ENCODE assay signal across 8 cellular contexts in genomic region chr16:11329080-11329491, GRCh38. TPM values are rescaled to one million over a fixed set of nuclear protein-coding genes. Genes with fewer than 3 reads are reported as not detected.
DNase-seq lines count a peak whose midpoint lies in the region; ATAC-seq and TF ChIP-seq lines count a peak whose summit lies in the region.

No MANE protein-coding gene starts in this region.

- peak overlapping the region; percentile 87 for H3K27ac ChIP-seq in AG04450 (ENCODE audit: low read depth, low read length)

- CTCF ChIA-PET in AG04450 (lab: Charles Lee), result no interaction called here

- H3K4me1 ChIP-seq in iPS-15b (ENCODE audit: control insufficient read depth, insufficient read depth, low read length), result peaks cover 20% of the 10 kb centered on the region

- peak overlapping the region; percentile 18 for H3K9ac ChIP-seq in iPS-15b (ENCODE audit: low read depth, low read length)

- TF ChIP-seq CTCF in AG04450 (IDR thresholded peaks at IDR 0.05; ENCODE audit: low read depth, low read length), result no peak

- POLR2A ChIA-PET in AG04450 (lab: Yijun Ruan, JAX), result interaction anchor here (0.5 to 1.7 kb wide), 6 partner anchors 14 to 414 kb away, joined by 3 to 12 read pairs (median 3); partner anchors contain the start of genes SOCS1 and TXNDC11

- ATAC-seq in HG03520 (IDR thresholded peaks at IDR 0.05; ENCODE audit: unreplicated experiment) (no peak), HG03280 (IDR thresholded peaks at IDR 0.05; ENCODE audit: unreplicated experiment) (no peak), HG03521 (IDR thresholded peaks at IDR 0.05; ENCODE audit: unreplicated experiment) (no peak)

- peak overlapping the region; percentile 43 for H3K4me3 ChIP-seq in AG04450 (ENCODE audit: low read depth, low read length)
- peak overlapping the region; percentile 4 for H3K4me3 ChIP-seq in iPS-15b (ENCODE audit: low read depth, low read length)

- H3K9me3 ChIP-seq in AG04450 (ENCODE audit: control insufficient read depth, insufficient read depth, low read length) (peaks cover 7% of the 10 kb centered on the region), iPS-15b (ENCODE audit: control insufficient read depth, insufficient read depth, low read length) (no peaks in the 10 kb centered on the region)

- H3K27me3 ChIP-seq in AG04450 (ENCODE audit: control insufficient read depth, insufficient read depth, low read length) (no peaks in the 10 kb centered on the region), iPS-15b (ENCODE audit: control insufficient read depth, insufficient read depth, low read length) (no peaks in the 10 kb centered on the region)

- DNase-seq in AG04450 (ENCODE audit: low read depth, low spot score) (no peak), GM19238 (ENCODE audit: insufficient read length, low spot score) (peak; percentile 44), RPMI8226 (peak; percentile 57)
- DNase-seq in stimulated activated CD4-positive, alpha-beta T cell treated with anti-CD3 and anti-CD28 coated beads, Interleukin-1b, Interleukin-23, amount 100 ng/mL, for 48 hours, result no peak

- H3K36me3 ChIP-seq in iPS-15b (ENCODE audit: control insufficient read depth, insufficient read depth, low read length), result no peaks in the 10 kb centered on the region

RNA-seq across cellular contexts. Expression of gene RMI2, which starts 16.2 kb away (rescaled TPM):
- 3.8 and 4.7 TPM in 2 replicates for polyA plus RNA-seq in AG04450 (2011; rRNA removed)
- 3.0 and 4.4 TPM in 2 replicates for polyA minus RNA-seq in AG04450 (2011; rRNA and poly(A)+ RNA removed)

RNA-seq across cellular contexts. Expression of gene PRM1, which starts 48.0 kb away (rescaled TPM):
- not detected in 2 replicates for polyA plus RNA-seq in AG04450 (2011; rRNA removed)
- polyA minus RNA-seq in AG04450 (2011; rRNA and poly(A)+ RNA removed), result not detected in 2 replicates

RNA-seq across cellular contexts. Expression of gene PRM2, which starts 52.8 kb away (rescaled TPM):
- not detected in 2 replicates for polyA plus RNA-seq in AG04450 (2011; rRNA removed)
- not detected in 2 replicates for polyA minus RNA-seq in AG04450 (2011; rRNA and poly(A)+ RNA removed)

RNA-seq across cellular contexts. Expression of gene PRM3, which starts 55.7 kb away (rescaled TPM):
- not detected in 2 replicates for polyA plus RNA-seq in AG04450 (2011; rRNA removed)
- not detected in 2 replicates for polyA minus RNA-seq in AG04450 (2011; rRNA and poly(A)+ RNA removed)

RNA-seq across cellular contexts. Expression of gene TNP2, which starts 60.0 kb away (rescaled TPM):
- polyA plus RNA-seq in AG04450 (2011; rRNA removed), result not detected in 2 replicates
- not detected in 2 replicates for polyA minus RNA-seq in AG04450 (2011; rRNA and poly(A)+ RNA removed)

Comparison
In these comparisons a context has a peak if more than half of its experiments do, and no peak if none do; other contexts are left out.
1. DNase-seq: peak in GM19238 (single experiment) and RPMI8226 (single experiment); none in AG04450 (single experiment) and stimulated activated CD4-positive, alpha-beta T cell treated with anti-CD3 and anti-CD28 coated beads, Interleukin-1b, Interleukin-23, amount 100 ng/mL, for 48 hours (single experiment).